16 cellular contexts compared by ENCODE assay signal in genomic region chr11:1224491-1225385, GRCh38. TPM values are rescaled to one million over a fixed set of nuclear protein-coding genes. Genes with fewer than 3 reads are reported as not detected.
DNase-seq lines count a peak whose midpoint lies in the region; ATAC-seq and TF ChIP-seq lines count a peak whose summit lies in the region.
"Had no signal": no experiment of that assay in that cellular context is flagged by ENCODE, and none has a peak within 500 bp of the region (broad histone marks: within the 10 kb centered on the region; RNA-seq: fewer than 3 reads in every experiment).

No MANE protein-coding gene starts in this region.

- no peak overlapping the region for H3K9ac ChIP-seq in endodermal cell (ENCODE audit: extremely low read depth, low read length, poor library complexity, severe bottlenecking)
- H3K9ac ChIP-seq: KMS-11 had no signal

- DNase-seq in D341Med (ENCODE audit: low spot score) (peak; percentile 36), endodermal cell (peak; percentile 84), neural crest cell (ENCODE audit: low read depth, low spot score) (no peak), middle frontal gyrus (ENCODE audit: extremely low spot score, low spot score) (no peak)
- DNase-seq: activated CD4-positive, alpha-beta T cell treated with anti-CD3 and anti-CD28 coated beads, Interleukin-2, amount 10 ng/mL, durations not matched to agents 7 days and 5 days; anterior cingulate cortex; stimulated activated CD4-positive, alpha-beta T cell treated with anti-CD3 and anti-CD28 coated beads, Interleukin-4, amount 100 ng/mL, for 4 hours; stimulated activated naive B cell treated with anti-CD40 and anti-IgM and Interleukin-4, amounts not matched to agents 10 μg/mL and 1 μg/mL and 100 μg/mL, for 72 hours had no signal

- H3K4me3 Mint-ChIP-seq in endodermal cell, result no peak overlapping the region
- no peak overlapping the region for H3K4me3 Mint-ChIP-seq in neural crest cell
- H3K4me3 Mint-ChIP-seq: activated CD4-positive, alpha-beta T cell treated with anti-CD3 and anti-CD28 coated beads, Interleukin-2, amount 10 ng/mL, durations not matched to agents 7 days and 5 days; activated T-helper 1 cell treated with anti-CD3 and anti-CD28 coated beads, Interleukin-12 subunit alpha, Interleukin-12 subunit beta, Interleukin-2, Interleukin-4 antibody, amounts not matched to agents 30 ng/mL and 10 ng/mL and 1 ng/mL, durations not matched to agents 14 hours and 24 hours and 36 hours; stimulated activated naive B cell treated with anti-CD40 and anti-IgM and Interleukin-4, amounts not matched to agents 10 μg/mL and 1 μg/mL and 100 μg/mL, for 72 hours; T-helper 1 cell treated with Interleukin-12 subunit alpha and Interleukin-12 subunit beta and Interleukin-4 antibody, amounts not matched to agents 30 μg/mL and 1 μg/mL, for 36 hours had no signal

- H3K27ac Mint-ChIP-seq in endodermal cell, result no peak overlapping the region
- H3K27ac Mint-ChIP-seq in neural crest cell (ENCODE audit: unreplicated experiment), result peak overlapping the region; percentile 84
- H3K27ac Mint-ChIP-seq: activated CD4-positive, alpha-beta T cell treated with anti-CD3 and anti-CD28 coated beads, Interleukin-2, amount 10 ng/mL, durations not matched to agents 7 days and 5 days; activated T-helper 1 cell treated with anti-CD3 and anti-CD28 coated beads, Interleukin-12 subunit alpha, Interleukin-12 subunit beta, Interleukin-2, Interleukin-4 antibody, amounts not matched to agents 30 ng/mL and 10 ng/mL and 1 ng/mL, durations not matched to agents 14 hours and 24 hours and 36 hours; stimulated activated naive B cell treated with anti-CD40 and anti-IgM and Interleukin-4, amounts not matched to agents 10 μg/mL and 1 μg/mL and 100 μg/mL, for 72 hours; T-helper 1 cell treated with Interleukin-12 subunit alpha and Interleukin-12 subunit beta and Interleukin-4 antibody, amounts not matched to agents 30 μg/mL and 1 μg/mL, for 36 hours had no signal

- H3K36me3 Mint-ChIP-seq in endodermal cell (ENCODE audit: low read depth) (no peaks in the 10 kb centered on the region), neural crest cell (ENCODE audit: low read depth) (no peaks in the 10 kb centered on the region)
- H3K36me3 Mint-ChIP-seq: stimulated activated naive B cell treated with anti-CD40 and anti-IgM and Interleukin-4, amounts not matched to agents 10 μg/mL and 1 μg/mL and 100 μg/mL, for 72 hours had no signal

- H3K4me3 ChIP-seq in endodermal cell (ENCODE audit: low read length), result no peak overlapping the region
- H3K4me3 ChIP-seq: dorsolateral prefrontal cortex had no signal

- H3K36me3 ChIP-seq in endodermal cell (ENCODE audit: control insufficient read depth, insufficient read depth, low read length), result no peaks in the 10 kb centered on the region

- H3K9me3 Mint-ChIP-seq in endodermal cell (no peaks in the 10 kb centered on the region), neural crest cell (no peaks in the 10 kb centered on the region)
- H3K9me3 Mint-ChIP-seq: activated CD4-positive, alpha-beta T cell treated with anti-CD3 and anti-CD28 coated beads, Interleukin-2, amount 10 ng/mL, durations not matched to agents 7 days and 5 days; activated T-helper 1 cell treated with anti-CD3 and anti-CD28 coated beads, Interleukin-12 subunit alpha, Interleukin-12 subunit beta, Interleukin-2, Interleukin-4 antibody, amounts not matched to agents 30 ng/mL and 10 ng/mL and 1 ng/mL, durations not matched to agents 14 hours and 24 hours and 36 hours; stimulated activated naive B cell treated with anti-CD40 and anti-IgM and Interleukin-4, amounts not matched to agents 10 μg/mL and 1 μg/mL and 100 μg/mL, for 72 hours; T-helper 1 cell treated with Interleukin-12 subunit alpha and Interleukin-12 subunit beta and Interleukin-4 antibody, amounts not matched to agents 30 μg/mL and 1 μg/mL, for 36 hours had no signal

- 82 to 94% methylated on average over 15 to 25 of the region's 27 CpGs for WGBS in endodermal cell (ENCODE audit: insufficient coverage in 1 of 2, insufficient read length in 1 of 2), 2 experiments

- H3K27me3 ChIP-seq in endodermal cell (ENCODE audit: control insufficient read depth, insufficient read depth, low read length, poor library complexity, severe bottlenecking), result no peaks in the 10 kb centered on the region

- no peaks in the 10 kb centered on the region for H3K9me3 ChIP-seq in endodermal cell (ENCODE audit: control insufficient read depth, low read length)

- no peak for TF ChIP-seq EP300 in Ishikawa (IDR thresholded peaks at IDR 0.05; ENCODE audit: borderline replicate concordance)

- H3K27ac ChIP-seq in endodermal cell (ENCODE audit: low read depth, low read length), result no peak overlapping the region
- H3K27ac ChIP-seq: C4-2B, dorsolateral prefrontal cortex, KMS-11 had no signal

- no peak for TF ChIP-seq RAD21 in Ishikawa (IDR thresholded peaks at IDR 0.05; ENCODE audit: low read depth)

- TF ChIP-seq CTCF in endodermal cell (conservative IDR thresholded peaks at IDR 0.05) (no peak), neural crest cell (conservative IDR thresholded peaks at IDR 0.05) (no peak)

- no peak for ATAC-seq in HG02759 (IDR thresholded peaks at IDR 0.05; ENCODE audit: unreplicated experiment)
- ATAC-seq in HG03280 (IDR thresholded peaks at IDR 0.05; ENCODE audit: unreplicated experiment), result no peak
- ATAC-seq: stimulated activated naive B cell treated with anti-CD40 and anti-IgM and Interleukin-4, amounts not matched to agents 10 μg/mL and 1 μg/mL and 100 μg/mL, for 72 hours had no signal

- H3K4me1 Mint-ChIP-seq in endodermal cell, result no peaks in the 10 kb centered on the region
- no peaks in the 10 kb centered on the region for H3K4me1 Mint-ChIP-seq in neural crest cell
- H3K4me1 Mint-ChIP-seq: activated CD4-positive, alpha-beta T cell treated with anti-CD3 and anti-CD28 coated beads, Interleukin-2, amount 10 ng/mL, durations not matched to agents 7 days and 5 days; stimulated activated naive B cell treated with anti-CD40 and anti-IgM and Interleukin-4, amounts not matched to agents 10 μg/mL and 1 μg/mL and 100 μg/mL, for 72 hours had no signal

- no peaks in the 10 kb centered on the region for H3K4me1 ChIP-seq in endodermal cell (ENCODE audit: control insufficient read depth, insufficient read depth, low read length)

- H3K27me3 Mint-ChIP-seq in endodermal cell (ENCODE audit: insufficient read depth) (peaks cover 2% of the 10 kb centered on the region), neural crest cell (ENCODE audit: low read depth) (peaks cover 2% of the 10 kb centered on the region)
- H3K27me3 Mint-ChIP-seq: activated CD4-positive, alpha-beta T cell treated with anti-CD3 and anti-CD28 coated beads, Interleukin-2, amount 10 ng/mL, durations not matched to agents 7 days and 5 days had no signal

TF ChIP-seq in Ishikawa, 13 proteins besides CTCF, POLR2A, EP300 and RAD21:
- TF ChIP-seq TAF1 (IDR thresholded peaks at IDR 0.05; ENCODE audit: low read depth), result no peak
- peak; percentile 42; the same call in 1 of the 2 replicates for TF ChIP-seq ZBTB7A (IDR thresholded peaks at IDR 0.05; ENCODE audit: low read depth)
TF ChIP-seq in Ishikawa: peak in this region for 1.

RNA-seq across cellular contexts. Expression of gene MUC5B, which starts 1.9 kb away (rescaled TPM):
- total RNA-seq in endodermal cell (not detected), neural crest cell (0.36 and 0.42 TPM in 2 replicates)
- 0.04 TPM for polyA plus RNA-seq in endodermal cell (2013, experiment 1 of 2)
- 0.04 TPM for polyA plus RNA-seq in endodermal cell (2013, experiment 2 of 2)
- total RNA-seq: activated CD4-positive, alpha-beta T cell treated with anti-CD3 and anti-CD28 coated beads, Interleukin-2, amount 10 ng/mL, durations not matched to agents 7 days and 5 days; activated T-helper 1 cell treated with anti-CD3 and anti-CD28 coated beads, Interleukin-12 subunit alpha, Interleukin-12 subunit beta, Interleukin-2, Interleukin-4 antibody, amounts not matched to agents 30 ng/mL and 10 ng/mL and 1 ng/mL, durations not matched to agents 14 hours and 24 hours and 36 hours had no signal

Comparison
In these comparisons a context has a peak if more than half of its experiments do, and no peak if none do; other contexts are left out.
1. DNase-seq: peak in D341Med (single experiment) and endodermal cell (single experiment); none in neural crest cell (single experiment) and middle frontal gyrus (single experiment).